ENCODE assay signal across 1 cellular context in the genomic region with DNA sequence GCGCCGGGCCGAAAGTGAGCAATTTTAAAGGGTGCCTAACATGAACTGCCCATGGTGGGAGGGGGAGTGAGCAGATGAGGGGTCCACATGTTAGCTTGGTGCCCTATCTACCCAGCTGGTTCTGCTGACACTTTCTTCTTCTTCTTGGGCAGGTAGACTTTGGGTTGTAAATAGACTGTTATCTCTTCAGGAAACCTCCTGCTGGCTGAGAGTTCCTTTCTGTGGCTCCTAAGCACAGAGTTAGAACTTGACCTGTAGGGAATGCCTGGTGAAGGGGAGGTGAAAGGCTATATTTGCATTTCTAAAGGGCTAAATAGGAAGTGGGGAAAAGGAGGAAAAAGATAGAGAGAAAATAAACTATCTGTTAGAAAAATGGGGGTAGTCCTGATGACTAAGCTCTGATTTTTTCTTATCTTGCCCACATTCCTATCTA.
TF ChIP-seq lines count a peak whose summit lies in the region.

No MANE protein-coding gene starts in this region.

TF ChIP-seq in GM23338, 12 proteins besides CTCF, POLR2A, EP300 and RAD21 (continued from another document):
- TF ChIP-seq, protein P1, sequence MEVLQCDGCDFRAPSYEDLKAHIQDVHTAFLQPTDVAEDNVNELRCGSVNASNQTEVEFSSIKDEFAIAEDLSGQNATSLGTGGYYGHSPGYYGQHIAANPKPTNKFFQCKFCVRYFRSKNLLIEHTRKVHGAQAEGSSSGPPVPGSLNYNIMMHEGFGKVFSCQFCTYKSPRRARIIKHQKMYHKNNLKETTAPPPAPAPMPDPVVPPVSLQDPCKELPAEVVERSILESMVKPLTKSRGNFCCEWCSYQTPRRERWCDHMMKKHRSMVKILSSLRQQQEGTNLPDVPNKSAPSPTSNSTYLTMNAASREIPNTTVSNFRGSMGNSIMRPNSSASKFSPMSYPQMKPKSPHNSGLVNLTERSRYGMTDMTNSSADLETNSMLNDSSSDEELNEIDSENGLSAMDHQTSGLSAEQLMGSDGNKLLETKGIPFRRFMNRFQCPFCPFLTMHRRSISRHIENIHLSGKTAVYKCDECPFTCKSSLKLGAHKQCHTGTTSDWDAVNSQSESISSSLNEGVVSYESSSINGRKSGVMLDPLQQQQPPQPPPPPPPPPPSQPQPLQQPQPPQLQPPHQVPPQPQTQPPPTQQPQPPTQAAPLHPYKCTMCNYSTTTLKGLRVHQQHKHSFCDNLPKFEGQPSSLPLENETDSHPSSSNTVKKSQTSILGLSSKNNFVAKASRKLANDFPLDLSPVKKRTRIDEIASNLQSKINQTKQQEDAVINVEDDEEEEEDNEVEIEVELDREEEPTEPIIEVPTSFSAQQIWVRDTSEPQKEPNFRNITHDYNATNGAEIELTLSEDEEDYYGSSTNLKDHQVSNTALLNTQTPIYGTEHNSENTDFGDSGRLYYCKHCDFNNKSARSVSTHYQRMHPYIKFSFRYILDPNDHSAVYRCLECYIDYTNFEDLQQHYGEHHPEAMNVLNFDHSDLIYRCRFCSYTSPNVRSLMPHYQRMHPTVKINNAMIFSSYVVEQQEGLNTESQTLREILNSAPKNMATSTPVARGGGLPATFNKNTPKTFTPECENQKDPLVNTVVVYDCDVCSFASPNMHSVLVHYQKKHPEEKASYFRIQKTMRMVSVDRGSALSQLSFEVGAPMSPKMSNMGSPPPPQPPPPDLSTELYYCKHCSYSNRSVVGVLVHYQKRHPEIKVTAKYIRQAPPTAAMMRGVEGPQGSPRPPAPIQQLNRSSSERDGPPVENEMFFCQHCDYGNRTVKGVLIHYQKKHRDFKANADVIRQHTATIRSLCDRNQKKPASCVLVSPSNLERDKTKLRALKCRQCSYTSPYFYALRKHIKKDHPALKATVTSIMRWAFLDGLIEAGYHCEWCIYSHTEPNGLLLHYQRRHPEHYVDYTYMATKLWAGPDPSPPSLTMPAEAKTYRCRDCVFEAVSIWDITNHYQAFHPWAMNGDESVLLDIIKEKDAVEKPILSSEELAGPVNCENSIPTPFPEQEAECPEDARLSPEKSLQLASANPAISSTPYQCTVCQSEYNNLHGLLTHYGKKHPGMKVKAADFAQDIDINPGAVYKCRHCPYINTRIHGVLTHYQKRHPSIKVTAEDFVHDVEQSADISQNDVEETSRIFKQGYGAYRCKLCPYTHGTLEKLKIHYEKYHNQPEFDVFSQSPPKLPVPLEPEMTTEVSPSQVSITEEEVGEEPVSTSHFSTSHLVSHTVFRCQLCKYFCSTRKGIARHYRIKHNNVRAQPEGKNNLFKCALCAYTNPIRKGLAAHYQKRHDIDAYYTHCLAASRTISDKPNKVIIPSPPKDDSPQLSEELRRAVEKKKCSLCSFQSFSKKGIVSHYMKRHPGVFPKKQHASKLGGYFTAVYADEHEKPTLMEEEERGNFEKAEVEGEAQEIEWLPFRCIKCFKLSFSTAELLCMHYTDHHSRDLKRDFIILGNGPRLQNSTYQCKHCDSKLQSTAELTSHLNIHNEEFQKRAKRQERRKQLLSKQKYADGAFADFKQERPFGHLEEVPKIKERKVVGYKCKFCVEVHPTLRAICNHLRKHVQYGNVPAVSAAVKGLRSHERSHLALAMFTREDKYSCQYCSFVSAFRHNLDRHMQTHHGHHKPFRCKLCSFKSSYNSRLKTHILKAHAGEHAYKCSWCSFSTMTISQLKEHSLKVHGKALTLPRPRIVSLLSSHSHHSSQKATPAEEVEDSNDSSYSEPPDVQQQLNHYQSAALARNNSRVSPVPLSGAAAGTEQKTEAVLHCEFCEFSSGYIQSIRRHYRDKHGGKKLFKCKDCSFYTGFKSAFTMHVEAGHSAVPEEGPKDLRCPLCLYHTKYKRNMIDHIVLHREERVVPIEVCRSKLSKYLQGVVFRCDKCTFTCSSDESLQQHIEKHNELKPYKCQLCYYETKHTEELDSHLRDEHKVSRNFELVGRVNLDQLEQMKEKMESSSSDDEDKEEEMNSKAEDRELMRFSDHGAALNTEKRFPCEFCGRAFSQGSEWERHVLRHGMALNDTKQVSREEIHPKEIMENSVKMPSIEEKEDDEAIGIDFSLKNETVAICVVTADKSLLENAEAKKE (CRISPR knock-in tag; IDR thresholded peaks at IDR 0.05): peak; percentile 98
- peak; percentile 27; the same call in 1 of the 2 replicates for TF ChIP-seq NANOG (IDR thresholded peaks at IDR 0.05; ENCODE audit: borderline replicate concordance)
- no peak for TF ChIP-seq STAT1 (IDR thresholded peaks at IDR 0.05; ENCODE audit: unreplicated experiment)
- no peak for TF ChIP-seq JUNB (IDR thresholded peaks at IDR 0.05; ENCODE audit: unreplicated experiment)
- no peak for TF ChIP-seq ZNF331 (CRISPR knock-in tag; IDR thresholded peaks at IDR 0.05; ENCODE audit: low read depth)
- no peak for TF ChIP-seq EZH2 (IDR thresholded peaks at IDR 0.05; ENCODE audit: low read depth, unreplicated experiment)
- TF ChIP-seq CREB1 (CRISPR knock-in tag; IDR thresholded peaks at IDR 0.05; ENCODE audit: low read depth): peak; percentile 41; the same call in 1 of the 2 replicates
- peak; percentile 54; the same call in 1 of the 2 replicates for TF ChIP-seq POLR2AphosphoS5 (IDR thresholded peaks at IDR 0.05; ENCODE audit: low read depth)
- TF ChIP-seq, protein P2, sequence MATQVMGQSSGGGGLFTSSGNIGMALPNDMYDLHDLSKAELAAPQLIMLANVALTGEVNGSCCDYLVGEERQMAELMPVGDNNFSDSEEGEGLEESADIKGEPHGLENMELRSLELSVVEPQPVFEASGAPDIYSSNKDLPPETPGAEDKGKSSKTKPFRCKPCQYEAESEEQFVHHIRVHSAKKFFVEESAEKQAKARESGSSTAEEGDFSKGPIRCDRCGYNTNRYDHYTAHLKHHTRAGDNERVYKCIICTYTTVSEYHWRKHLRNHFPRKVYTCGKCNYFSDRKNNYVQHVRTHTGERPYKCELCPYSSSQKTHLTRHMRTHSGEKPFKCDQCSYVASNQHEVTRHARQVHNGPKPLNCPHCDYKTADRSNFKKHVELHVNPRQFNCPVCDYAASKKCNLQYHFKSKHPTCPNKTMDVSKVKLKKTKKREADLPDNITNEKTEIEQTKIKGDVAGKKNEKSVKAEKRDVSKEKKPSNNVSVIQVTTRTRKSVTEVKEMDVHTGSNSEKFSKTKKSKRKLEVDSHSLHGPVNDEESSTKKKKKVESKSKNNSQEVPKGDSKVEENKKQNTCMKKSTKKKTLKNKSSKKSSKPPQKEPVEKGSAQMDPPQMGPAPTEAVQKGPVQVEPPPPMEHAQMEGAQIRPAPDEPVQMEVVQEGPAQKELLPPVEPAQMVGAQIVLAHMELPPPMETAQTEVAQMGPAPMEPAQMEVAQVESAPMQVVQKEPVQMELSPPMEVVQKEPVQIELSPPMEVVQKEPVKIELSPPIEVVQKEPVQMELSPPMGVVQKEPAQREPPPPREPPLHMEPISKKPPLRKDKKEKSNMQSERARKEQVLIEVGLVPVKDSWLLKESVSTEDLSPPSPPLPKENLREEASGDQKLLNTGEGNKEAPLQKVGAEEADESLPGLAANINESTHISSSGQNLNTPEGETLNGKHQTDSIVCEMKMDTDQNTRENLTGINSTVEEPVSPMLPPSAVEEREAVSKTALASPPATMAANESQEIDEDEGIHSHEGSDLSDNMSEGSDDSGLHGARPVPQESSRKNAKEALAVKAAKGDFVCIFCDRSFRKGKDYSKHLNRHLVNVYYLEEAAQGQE (IDR thresholded peaks at IDR 0.05; ENCODE audit: unreplicated experiment): no peak
- TF ChIP-seq ZNF114 (CRISPR knock-in tag; IDR thresholded peaks at IDR 0.05): peak; percentile 91
